In genomic region chr6:298233-299049, GRCh38 we compare ENCODE assay signal across 1 cellular context.
TF ChIP-seq lines count a peak whose summit lies in the region.

No MANE protein-coding gene starts in this region.

TF ChIP-seq in GM12878, 131 proteins besides CTCF, POLR2A, EP300 and RAD21 (continued from another document):
- TF ChIP-seq E4F1 (IDR thresholded peaks at IDR 0.05; ENCODE audit: borderline replicate concordance, partially characterized antibody) (no peak), ZNF384 (IDR thresholded peaks at IDR 0.05; ENCODE audit: borderline replicate concordance, low read depth, low read length) (no peak)
TF ChIP-seq in GM12878: peak in this region for 15.
